30 cellular contexts compared by ENCODE assay signal in the genomic region with DNA sequence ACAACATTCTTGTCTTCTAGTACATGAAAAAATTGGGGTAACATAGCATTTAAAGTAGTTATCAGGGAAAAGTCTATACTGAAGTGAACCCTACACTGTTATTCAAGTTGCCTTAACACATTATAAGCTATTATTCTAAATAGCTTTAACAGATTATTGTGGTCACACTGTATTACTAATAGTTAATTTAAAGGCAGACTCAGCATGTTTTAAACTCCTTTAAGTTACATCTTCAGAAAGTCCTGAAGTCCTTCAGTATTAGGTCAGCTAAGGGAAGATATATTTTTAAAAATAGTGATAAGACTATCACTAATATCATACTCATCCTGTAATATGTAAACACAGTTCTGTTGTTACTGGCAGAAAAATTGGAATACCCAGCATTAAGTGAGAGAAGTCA.
"Had no signal": no experiment of that assay in that cellular context is flagged by ENCODE, and none has a peak within 500 bp of the region (broad histone marks: within the 10 kb centered on the region; RNA-seq: fewer than 3 reads in every experiment).

No MANE protein-coding gene starts in this region.

- H3K9me3 Mint-ChIP-seq: activated CD4-positive, alpha-beta memory T cell treated with anti-CD3 and anti-CD28 coated beads, Interleukin-2, amount 10 ng/mL, durations not matched to agents 7 days and 5 days; activated CD4-positive, alpha-beta T cell treated with anti-CD3 and anti-CD28 coated beads, Interleukin-2, amount 10 ng/mL, durations not matched to agents 7 days and 5 days; activated T-cell treated with anti-CD3 and anti-CD28 coated beads, Interleukin-2, amount 50 U/mL, for 4 hours; activated T-helper 17 cell treated with anti-CD3 and anti-CD28 coated beads, Interleukin-2, amount 50 U/mL, for 72 hours; central memory CD8-positive, alpha-beta T cell; WTC11 had no signal

- H3K27ac Mint-ChIP-seq: activated CD4-positive, alpha-beta memory T cell treated with anti-CD3 and anti-CD28 coated beads, Interleukin-2, amount 10 ng/mL, durations not matched to agents 7 days and 5 days; activated CD4-positive, alpha-beta T cell treated with anti-CD3 and anti-CD28 coated beads, Interleukin-2, amount 10 ng/mL, durations not matched to agents 7 days and 5 days; activated naive CD8-positive, alpha-beta T cell; activated T-helper 17 cell treated with anti-CD3 and anti-CD28 coated beads, Interleukin-2, amount 50 U/mL, for 72 hours; WTC11 had no signal

- H3K4me3 Mint-ChIP-seq: activated CD4-positive, alpha-beta memory T cell treated with anti-CD3 and anti-CD28 coated beads, Interleukin-2, amount 10 ng/mL, durations not matched to agents 7 days and 5 days; activated CD4-positive, alpha-beta T cell treated with anti-CD3 and anti-CD28 coated beads, Interleukin-2, amount 10 ng/mL, durations not matched to agents 7 days and 5 days; activated naive CD8-positive, alpha-beta T cell; activated T-cell treated with anti-CD3 and anti-CD28 coated beads, Interleukin-2, amount 50 U/mL, for 4 hours; activated T-helper 17 cell treated with anti-CD3 and anti-CD28 coated beads, Interleukin-2, amount 50 U/mL, for 72 hours; central memory CD8-positive, alpha-beta T cell; WTC11 had no signal

- H3K27me3 ChIP-seq: brain microvascular endothelial cell, colonic mucosa had no signal

- H3K36me3 ChIP-seq: brain microvascular endothelial cell, colonic mucosa had no signal

- H3K27ac ChIP-seq: brain microvascular endothelial cell, colonic mucosa, VCaP had no signal

- H3K9me3 ChIP-seq: colonic mucosa had no signal

- H3K4me1 ChIP-seq: colonic mucosa had no signal

- H3K27me3 Mint-ChIP-seq: activated CD4-positive, alpha-beta memory T cell treated with anti-CD3 and anti-CD28 coated beads, Interleukin-2, amount 10 ng/mL, durations not matched to agents 7 days and 5 days; activated CD4-positive, alpha-beta T cell treated with anti-CD3 and anti-CD28 coated beads, Interleukin-2, amount 10 ng/mL, durations not matched to agents 7 days and 5 days; activated naive CD8-positive, alpha-beta T cell; activated T-helper 17 cell treated with anti-CD3 and anti-CD28 coated beads, Interleukin-2, amount 50 U/mL, for 72 hours; central memory CD8-positive, alpha-beta T cell had no signal

- FAIRE-seq: astrocyte, bronchial epithelial cell, endometrium, frontal cortex had no signal

- H3K4me1 Mint-ChIP-seq: activated CD4-positive, alpha-beta memory T cell treated with anti-CD3 and anti-CD28 coated beads, Interleukin-2, amount 10 ng/mL, durations not matched to agents 7 days and 5 days; activated CD4-positive, alpha-beta T cell treated with anti-CD3 and anti-CD28 coated beads, Interleukin-2, amount 10 ng/mL, durations not matched to agents 7 days and 5 days; activated T-helper 17 cell treated with anti-CD3 and anti-CD28 coated beads, Interleukin-2, amount 50 U/mL, for 72 hours; central memory CD8-positive, alpha-beta T cell had no signal

- ATAC-seq: activated T-cell treated with anti-CD3 and anti-CD28 coated beads, Interleukin-2, amount 50 U/mL, for 4 hours; activated T-helper 17 cell treated with anti-CD3 and anti-CD28 coated beads, Interleukin-2, amount 50 U/mL, for 72 hours; esophagus mucosa; WTC11 had no signal

- H3K4me3 ChIP-seq: colonic mucosa had no signal

- DNase-seq: activated CD4-positive, alpha-beta memory T cell treated with anti-CD3 and anti-CD28 coated beads, Interleukin-2, amount 10 ng/mL, durations not matched to agents 7 days and 5 days; activated CD4-positive, alpha-beta T cell treated with anti-CD3 and anti-CD28 coated beads for 1 hour; activated CD4-positive, alpha-beta T cell treated with anti-CD3 and anti-CD28 coated beads for 4 hours; activated CD4-positive, alpha-beta T cell treated with anti-CD3 and anti-CD28 coated beads, Interleukin-2, amount 10 ng/mL, durations not matched to agents 7 days and 5 days; activated CD4-positive, alpha-beta T cell treated with anti-CD3 and anti-CD28 coated beads, Interleukin-2, amount 50 U/mL, for 4 hours; activated CD8-positive, alpha-beta memory T cell treated with anti-CD3 and anti-CD28 coated beads, Interleukin-2, amount 50 U/mL, for 48 hours; activated effector memory CD4-positive, alpha-beta T cell treated with Interleukin-2 at 50 U/mL for 16 hours; activated gamma-delta T cell treated with Interleukin-2 at 50 U/mL for 16 hours; activated naive CD4-positive, alpha-beta T cell treated with anti-CD3 and anti-CD28 coated beads, Interleukin-2, amount 50 U/mL, for 16 hours; activated naive CD4-positive, alpha-beta T cell treated with Interleukin-2 at 50 U/mL for 16 hours; activated T-cell treated with anti-CD3 and anti-CD28 coated beads for 4 hours; activated T-cell treated with anti-CD3 and anti-CD28 coated beads, Interleukin-2, amount 50 U/mL, for 4 hours; amniotic stem cell; anterior cingulate cortex; brain microvascular endothelial cell; colonic mucosa; effector CD8-positive, alpha-beta T cell; foreskin fibroblast; head of caudate nucleus; T-helper 2 cell had no signal
